In the genomic region with DNA sequence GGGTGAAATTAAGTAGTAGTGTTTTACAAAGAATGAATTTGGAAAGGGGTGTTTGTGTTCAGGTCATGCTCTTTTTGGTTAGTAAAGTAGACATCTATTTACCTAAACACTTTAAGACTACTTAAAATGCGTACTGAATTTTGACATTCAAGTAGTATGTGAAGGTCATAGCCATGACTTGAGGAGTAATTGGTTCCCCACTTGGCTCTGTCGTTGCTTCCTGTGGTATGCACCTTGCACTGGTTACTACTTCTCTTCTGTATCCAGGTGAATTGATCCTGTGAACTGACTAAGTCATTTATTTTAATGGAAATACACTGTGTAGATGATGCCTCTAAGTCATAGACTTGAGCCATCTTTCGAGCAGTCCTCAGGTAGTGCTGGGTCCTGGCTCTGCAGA, we compare ENCODE assay signal across 7 cellular contexts.
"Had no signal": no experiment of that assay in that cellular context is flagged by ENCODE, and none has a peak within 500 bp of the region (broad histone marks: within the 10 kb centered on the region; RNA-seq: fewer than 3 reads in every experiment).

No MANE protein-coding gene starts in this region.

- H3K27ac ChIP-seq: KMS-11 had no signal

- ATAC-seq: HCT116, K562 had no signal

- H3K4me1 ChIP-seq: HAP-1 had no signal

- H3K9me3 ChIP-seq: HAP-1 had no signal

- DNase-seq: GOT3, H7, IMR-90 had no signal

- H3K4me3 ChIP-seq: HAP-1, K562 had no signal

- H3K4me2 ChIP-seq: KMS-11 had no signal
